Comparison of ENCODE assay signal across 21 cellular contexts in the genomic region with DNA sequence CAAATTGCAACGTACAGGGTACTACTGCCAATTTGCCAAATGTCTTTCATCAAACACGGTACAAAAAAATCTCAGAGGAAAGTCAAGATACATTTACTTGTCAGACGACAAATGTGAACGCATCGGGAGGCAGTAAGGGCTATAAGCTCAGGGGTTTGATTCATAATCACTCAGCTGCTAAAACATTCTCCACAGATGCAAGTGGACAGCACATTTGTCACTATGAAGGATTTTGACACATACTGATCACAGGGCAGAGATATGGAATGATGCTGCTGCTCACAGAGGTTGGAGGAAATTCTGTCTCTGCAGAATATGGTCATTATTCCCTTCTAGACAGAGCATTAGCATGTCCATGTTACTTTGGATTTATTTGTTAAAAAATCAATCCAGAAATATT.
A peak's percentile ranks its signal among the peaks of the same experiment; 100 is the strongest.
DNase-seq lines count a peak whose midpoint lies in the region; ATAC-seq and TF ChIP-seq lines count a peak whose summit lies in the region.
"Had no signal": no experiment of that assay in that cellular context is flagged by ENCODE, and none has a peak within 500 bp of the region (broad histone marks: within the 10 kb centered on the region; RNA-seq: fewer than 3 reads in every experiment).

No MANE protein-coding gene starts in this region.

- no peaks in the 10 kb centered on the region for H3K79me2 ChIP-seq in KMS-11 (ENCODE audit: insufficient read depth, low read depth)

- no peak overlapping the region for H3K4me3 Mint-ChIP-seq in progenitor cell of endocrine pancreas (ENCODE audit: low read depth)
- H3K4me3 Mint-ChIP-seq: B cell; CD8-positive, alpha-beta T cell had no signal

- 84% methylated on average over 5 of the region's 5 CpGs for WGBS in mesenchymal stem cell

- peaks cover 39% of the 10 kb centered on the region for H3K4me1 ChIP-seq in KMS-11 (ENCODE audit: low read depth, poor library complexity, severe bottlenecking)
- peaks cover 56% of the 10 kb centered on the region for H3K4me1 ChIP-seq in SJSA1 (replicated peaks)
- H3K4me1 ChIP-seq in mesenchymal stem cell (ENCODE audit: control insufficient read depth, insufficient read depth, low read depth, low read length): peaks cover 1% of the 10 kb centered on the region
- H3K4me1 ChIP-seq: A549, Caco-2 had no signal

- no peak overlapping the region for H2BK5ac ChIP-seq in mesenchymal stem cell (ENCODE audit: low read depth, low read length, poor library complexity, severe bottlenecking)

- no peaks in the 10 kb centered on the region for H3K4me1 Mint-ChIP-seq in progenitor cell of endocrine pancreas (ENCODE audit: low read depth)
- H3K4me1 Mint-ChIP-seq: B cell had no signal

- H4K8ac ChIP-seq in mesenchymal stem cell (ENCODE audit: low read length): no peak overlapping the region

- no peaks in the 10 kb centered on the region for H4K20me1 ChIP-seq in KMS-11 (ENCODE audit: insufficient read depth)

- H3K27ac Mint-ChIP-seq in progenitor cell of endocrine pancreas: peak overlapping the region; percentile 42
- H3K27ac Mint-ChIP-seq: B cell; CD8-positive, alpha-beta T cell had no signal

- H2BK12ac ChIP-seq in mesenchymal stem cell (ENCODE audit: low read length in 2 of 2): no peak overlapping the region

- H3K9me3 ChIP-seq in SJSA1 (replicated peaks) (no peaks in the 10 kb centered on the region), mesenchymal stem cell (ENCODE audit: control insufficient read depth, low read length) (no peaks in the 10 kb centered on the region)
- H3K9me3 ChIP-seq: A549, Caco-2 had no signal

- no peaks in the 10 kb centered on the region for H3K9me3 Mint-ChIP-seq in progenitor cell of endocrine pancreas (ENCODE audit: low read depth)
- H3K9me3 Mint-ChIP-seq: CD8-positive, alpha-beta T cell had no signal

- H2AFZ ChIP-seq in KMS-11 (ENCODE audit: low read depth): no peak overlapping the region
- H2AFZ ChIP-seq in mesenchymal stem cell (ENCODE audit: low read depth, low read length): no peak overlapping the region

- H3K4me3 ChIP-seq in KMS-11 (IDR thresholded peaks at IDR 0.05; ENCODE audit: insufficient read depth, low read depth, low read length) (no peak overlapping the region), SJSA1 (no peak overlapping the region), mesenchymal stem cell (ENCODE audit: insufficient read depth in 1 of 2, low read depth in 1 of 2, low read length in 2 of 2) (no peak overlapping the region)
- H3K4me3 ChIP-seq: A549, GM12878 had no signal

- H3K36me3 ChIP-seq in KMS-11 (ENCODE audit: insufficient read depth): no peaks in the 10 kb centered on the region
- no peaks in the 10 kb centered on the region for H3K36me3 ChIP-seq in SJSA1
- H3K36me3 ChIP-seq in mesenchymal stem cell (ENCODE audit: control insufficient read depth in 1 of 2, insufficient read depth in 2 of 2, low read depth in 1 of 2, low read length in 2 of 2): no peaks in the 10 kb centered on the region

- H3K23ac ChIP-seq in mesenchymal stem cell (ENCODE audit: low read length in 2 of 2): no peak overlapping the region

- H4K91ac ChIP-seq in mesenchymal stem cell (ENCODE audit: low read length): no peak overlapping the region

- no peak overlapping the region for H2BK15ac ChIP-seq in mesenchymal stem cell (ENCODE audit: low read depth, poor library complexity, severe bottlenecking)

- H3K4me2 ChIP-seq in KMS-11 (peak overlapping the region; percentile 62), mesenchymal stem cell (ENCODE audit: low read length, poor library complexity, severe bottlenecking) (no peak overlapping the region)
- H3K4me2 ChIP-seq: A549 had no signal

- H3K27me3 Mint-ChIP-seq in progenitor cell of endocrine pancreas: no peaks in the 10 kb centered on the region

- DNase-seq in SJSA1 (ENCODE audit: low read depth in 1 of 2, low spot score in 2 of 2) (no peak), mesenchymal stem cell (no peak), progenitor cell of endocrine pancreas (ENCODE audit: low spot score, unreplicated experiment) (no peak), NCI-H446 (lab: John Stamatoyannopoulos, UW) (no peak)
- DNase-seq: Caco-2; CD8-positive, alpha-beta T cell; KG1; NCI-H1105; NCI-H1436 treated with DMSO at 0.1 percent for 48 hours; NCI-H187 treated with DMSO at 0.1 percent for 48 hours; NCI-H524 treated with DMSO at 0.1 percent for 48 hours; NCI-H774; NK-92 treated with Interleukin-12 subunit alpha and Interleukin-12 subunit beta, amount 100 ng/mL, for 24 hours; T-helper 1 cell had no signal

- H3K4ac ChIP-seq in mesenchymal stem cell (ENCODE audit: low read depth in 1 of 2, low read length in 2 of 2): no peak overlapping the region

- peaks cover 2% of the 10 kb centered on the region for H3K79me1 ChIP-seq in mesenchymal stem cell (replicated peaks; ENCODE audit: low read length, poor library complexity, severe bottlenecking)

- H2AK5ac ChIP-seq in mesenchymal stem cell (ENCODE audit: low read length, severe bottlenecking): peak overlapping the region; percentile 0

- no peak overlapping the region for H3K9ac ChIP-seq in KMS-11
- H3K9ac ChIP-seq in mesenchymal stem cell (ENCODE audit: low read length): no peak overlapping the region

- H2BK120ac ChIP-seq in mesenchymal stem cell (ENCODE audit: low read depth, low read length): no peak overlapping the region

- no peak overlapping the region for H3K14ac ChIP-seq in mesenchymal stem cell (ENCODE audit: low read length in 2 of 2)

- H3K27ac ChIP-seq in KMS-11: peak overlapping the region; percentile 67; the same call in 1 of the 2 replicates
- peak overlapping the region; percentile 90 for H3K27ac ChIP-seq in SJSA1
- no peak overlapping the region for H3K27ac ChIP-seq in mesenchymal stem cell (ENCODE audit: low read length, poor library complexity, severe bottlenecking)
- H3K27ac ChIP-seq: A549, C4-2B had no signal

- no peak for ATAC-seq in HG03378 (IDR thresholded peaks at IDR 0.05; ENCODE audit: unreplicated experiment)
- no peak for ATAC-seq in HG02973 (IDR thresholded peaks at IDR 0.05; ENCODE audit: unreplicated experiment)
- ATAC-seq: A549; CD8-positive, alpha-beta T cell; GM12878 had no signal

- peaks cover 14% of the 10 kb centered on the region for H3K36me3 Mint-ChIP-seq in progenitor cell of endocrine pancreas (ENCODE audit: insufficient read depth)
- H3K36me3 Mint-ChIP-seq: CD8-positive, alpha-beta T cell had no signal

- H3K27me3 ChIP-seq in KMS-11 (ENCODE audit: insufficient read depth, low read depth) (no peaks in the 10 kb centered on the region; the same call in 1 of the 2 replicates), SJSA1 (replicated peaks) (no peaks in the 10 kb centered on the region), mesenchymal stem cell (ENCODE audit: control insufficient read depth in 1 of 2, insufficient read depth in 1 of 2, low read length in 2 of 2) (no peaks in the 10 kb centered on the region)

- no peak for TF ChIP-seq CTCF in KMS-11 (conservative IDR thresholded peaks at IDR 0.05; ENCODE audit: low read depth, low read length)
- TF ChIP-seq CTCF in progenitor cell of endocrine pancreas (IDR thresholded peaks at IDR 0.05; ENCODE audit: unreplicated experiment): no peak

- no peak overlapping the region for H3K18ac ChIP-seq in mesenchymal stem cell (ENCODE audit: low read depth in 1 of 2, low read length in 2 of 2)
